ENCODE assay signal across 8 cellular contexts in genomic region chr1:48109390-48110009, GRCh38.
A peak's percentile ranks its signal among the peaks of the same experiment; 100 is the strongest.
DNase-seq lines count a peak whose midpoint lies in the region; ATAC-seq, FAIRE-seq and TF ChIP-seq lines count a peak whose summit lies in the region.

No MANE protein-coding gene starts in this region.

- H3K27me3 ChIP-seq in WERI-Rb-1 (ENCODE audit: insufficient read depth, low read depth, severe bottlenecking) (no peaks in the 10 kb centered on the region), left ventricle myocardium inferior (ENCODE audit: low read depth) (peaks cover 5% of the 10 kb centered on the region), gastrocnemius medialis (no peaks in the 10 kb centered on the region)

- H3K4me3 ChIP-seq in AG09309 (ENCODE audit: control insufficient read depth, low read depth, low read length) (no peak overlapping the region), WERI-Rb-1 (ENCODE audit: low read depth, low read length) (no peak overlapping the region), left ventricle myocardium inferior (no peak overlapping the region), gastrocnemius medialis (no peak overlapping the region)

- no peaks in the 10 kb centered on the region for H3K36me3 ChIP-seq in WERI-Rb-1
- H3K36me3 ChIP-seq in left ventricle myocardium inferior: no peaks in the 10 kb centered on the region
- no peaks in the 10 kb centered on the region for H3K36me3 ChIP-seq in gastrocnemius medialis

- FAIRE-seq in GM12892 (lab: Jason Lieb, UNC): peak; percentile 9

- no peak for TF ChIP-seq POLR2A in GM12892 (IDR thresholded peaks at IDR 0.05; ENCODE audit: low read depth, low read length)
- no peak for TF ChIP-seq POLR2A in gastrocnemius medialis (IDR thresholded peaks at IDR 0.05)

- peak; percentile 34 for DNase-seq in AG09309 (ENCODE audit: low read depth)
- DNase-seq in GM12892 (ENCODE audit: insufficient read length): no peak
- DNase-seq in NCI-H146 (lab: John Stamatoyannopoulos, UW): peak; percentile 2
- DNase-seq in WERI-Rb-1: no peak
- no peak for DNase-seq in left ventricle myocardium inferior
- no peak for DNase-seq in gastrocnemius medialis
- no peak for DNase-seq in posterior vena cava (ENCODE audit: low spot score)

- intact Hi-C loops in left ventricle myocardium inferior (cut with micrococcal nuclease) (loop anchor here (2.0 kb wide), 1 partner anchor 95 kb away; no protein-coding TSS in a partner anchor), gastrocnemius medialis (cut with DNase I; ENCODE audit: low total_unique reads) (loop anchor here (2.0 kb wide), 1 partner anchor 93 kb away; no protein-coding TSS in a partner anchor), posterior vena cava (cut with DNase I) (loop anchor here (10.0 kb wide), 1 partner anchor 95 kb away; no protein-coding TSS in a partner anchor)

- in situ Hi-C loops in gastrocnemius medialis (cut with MboI; ENCODE audit: low sequenced_read_pairs in 4 of 4): loop anchor here (5.0 to 25.0 kb wide), 6 partner anchors 93 to 578 kb away; no protein-coding TSS in a partner anchor

- no peak for ATAC-seq in gastrocnemius medialis
- ATAC-seq in HG02571 (IDR thresholded peaks at IDR 0.05; ENCODE audit: unreplicated experiment): no peak

- TF ChIP-seq CTCF in AG09309 (IDR thresholded peaks at IDR 0.05; ENCODE audit: control insufficient read depth, insufficient read depth, low read depth, low read length, missing control alignments) (peak; percentile 83), WERI-Rb-1 (IDR thresholded peaks at IDR 0.05; ENCODE audit: low read depth, low read length) (peak; percentile 80), left ventricle myocardium inferior (IDR thresholded peaks at IDR 0.05; ENCODE audit: borderline replicate concordance) (peak; percentile 92), gastrocnemius medialis (IDR thresholded peaks at IDR 0.05 in 4 of 5, conservative IDR thresholded peaks at IDR 0.05 in 1 of 5) (peak; percentile 43 to 76 (median 52))

- no peaks in the 10 kb centered on the region for H3K4me1 ChIP-seq in left ventricle myocardium inferior
- H3K4me1 ChIP-seq in gastrocnemius medialis: no peaks in the 10 kb centered on the region

- H3K27ac ChIP-seq in WERI-Rb-1 (no peak overlapping the region), left ventricle myocardium inferior (replicated peaks) (no peak overlapping the region), gastrocnemius medialis (no peak overlapping the region)

- H3K9me3 ChIP-seq in WERI-Rb-1 (ENCODE audit: severe bottlenecking) (no peaks in the 10 kb centered on the region), left ventricle myocardium inferior (replicated peaks) (no peaks in the 10 kb centered on the region), gastrocnemius medialis (no peaks in the 10 kb centered on the region)

Comparison
In these comparisons a context has a peak if more than half of its experiments do, and no peak if none do; other contexts are left out.
1. DNase-seq: peak in AG09309 (single experiment) and NCI-H146 (single experiment); none in GM12892 (single experiment), WERI-Rb-1 (single experiment), left ventricle myocardium inferior (single experiment), gastrocnemius medialis (0 of 2) and posterior vena cava (single experiment).
2. Peak in every context shown above with its lines, with median percentiles within 50 percentile points of each other: CTCF ChIP-seq.